ENCODE assay signal across 1 cellular context in the genomic region with DNA sequence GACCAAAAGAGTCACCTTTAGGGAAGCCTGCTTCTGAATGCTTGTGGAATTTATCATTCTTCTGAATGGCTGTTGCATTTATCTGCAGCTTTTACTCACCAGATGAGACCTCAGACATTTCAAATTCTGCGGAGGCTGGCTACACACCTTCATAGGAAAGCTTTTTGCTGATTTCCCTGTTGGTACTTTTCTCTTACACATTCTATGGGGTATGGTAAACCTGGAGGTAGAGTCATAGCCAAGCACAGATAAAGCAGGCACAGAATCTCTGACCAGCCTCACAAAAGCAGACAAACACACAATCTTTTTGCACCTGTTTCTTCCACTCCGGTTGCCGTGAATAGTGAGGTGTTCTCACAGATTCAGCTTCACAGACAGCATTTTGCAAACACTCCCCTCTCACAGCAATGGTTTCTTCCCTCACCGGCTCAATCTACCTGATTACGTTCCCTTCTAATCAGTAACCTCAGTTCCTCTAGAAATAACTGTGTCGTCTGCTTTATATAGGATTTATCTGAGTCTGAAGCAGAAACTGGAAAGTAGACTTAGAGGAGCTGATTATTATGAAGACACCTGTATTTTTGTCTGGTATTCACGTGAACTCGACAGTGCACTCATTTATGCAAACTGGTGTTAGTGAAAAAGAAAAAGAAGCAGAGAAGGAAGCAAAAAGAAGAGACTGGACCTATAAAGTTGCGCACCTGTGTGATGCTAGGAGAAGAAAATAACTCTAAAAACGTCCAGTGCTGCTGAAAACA.
TF ChIP-seq lines count a peak whose summit lies in the region.

No MANE protein-coding gene starts in this region.

TF ChIP-seq in endothelial cell of umbilical vein, 7 proteins besides CTCF, POLR2A, EP300 and RAD21 (continued from another document):
- no peak for TF ChIP-seq JUN (IDR thresholded peaks at IDR 0.05; ENCODE audit: borderline replicate concordance, insufficient read depth, insufficient read length, low read depth)
